In genomic region chr17:41836550-41837196, GRCh38 we compare ENCODE assay signal across 8 cellular contexts. TPM values are rescaled to one million over a fixed set of nuclear protein-coding genes. Genes with fewer than 3 reads are reported as not detected.
A peak's percentile ranks its signal among the peaks of the same experiment; 100 is the strongest.
DNase-seq lines count a peak whose midpoint lies in the region; ATAC-seq, FAIRE-seq and TF ChIP-seq lines count a peak whose summit lies in the region.

No MANE protein-coding gene starts in this region.

- TF ChIP-seq POLR2A in H54 (IDR thresholded peaks at IDR 0.05; ENCODE audit: low read depth, low read length), result no peak

- no peaks in the 10 kb centered on the region for H3K9me3 Mint-ChIP-seq in IgD-negative memory B cell
- no peaks in the 10 kb centered on the region for H3K9me3 Mint-ChIP-seq in chondrocyte (ENCODE audit: low read depth)
- no peaks in the 10 kb centered on the region for H3K9me3 Mint-ChIP-seq in naive thymus-derived CD4-positive, alpha-beta T cell

- no peaks in the 10 kb centered on the region for H3K36me3 ChIP-seq in naive thymus-derived CD4-positive, alpha-beta T cell (ENCODE audit: control insufficient read depth in 2 of 3, insufficient read depth in 3 of 3, low read length in 3 of 3)

- POLR2A ChIA-PET in AG04449 (lab: Yijun Ruan, JAX), result interaction anchor here (0.6 to 0.7 kb wide), 2 partner anchors 28 to 94 kb away, joined by 3 read pairs; partner anchors contain the start of genes KLHL11 and ODAD4
- POLR2A ChIA-PET in naive thymus-derived CD4-positive, alpha-beta T cell (lab: Charles Lee), result interaction anchor here (0.6 to 3.7 kb wide), 5 partner anchors 18 to 1187 kb away, joined by 3 to 17 read pairs (median 4); partner anchors contain the start of gene KLHL11

- H3K36me3 Mint-ChIP-seq in IgD-negative memory B cell (peaks cover 3% of the 10 kb centered on the region), chondrocyte (ENCODE audit: low read depth) (no peaks in the 10 kb centered on the region)
- peaks cover 0 to 9% (median 0%) of the 10 kb centered on the region in 5 donors for H3K36me3 Mint-ChIP-seq in naive thymus-derived CD4-positive, alpha-beta T cell

- no peaks in the 10 kb centered on the region for H3K27me3 ChIP-seq in naive thymus-derived CD4-positive, alpha-beta T cell (ENCODE audit: control insufficient read depth in 2 of 2, insufficient read depth in 2 of 2, low read length in 2 of 2)

- H3K4me1 Mint-ChIP-seq in IgD-negative memory B cell, result peaks cover 5 to 13% (median 12%) of the 10 kb centered on the region in 3 donors
- peaks cover 17% of the 10 kb centered on the region for H3K4me1 Mint-ChIP-seq in chondrocyte (ENCODE audit: low read depth)
- peaks cover 10 to 21% (median 16%) of the 10 kb centered on the region in 7 donors for H3K4me1 Mint-ChIP-seq in naive thymus-derived CD4-positive, alpha-beta T cell

- no peaks in the 10 kb centered on the region for H3K9me3 ChIP-seq in naive thymus-derived CD4-positive, alpha-beta T cell (ENCODE audit: control insufficient read depth in 2 of 3, low read length in 3 of 3)

- no peak for ATAC-seq in naive thymus-derived CD4-positive, alpha-beta T cell
- ATAC-seq in GM18511 (IDR thresholded peaks at IDR 0.05; ENCODE audit: unreplicated experiment) (no peak), HG02852 (IDR thresholded peaks at IDR 0.05; ENCODE audit: unreplicated experiment) (no peak)

- DNase-seq in AG04449 (ENCODE audit: low read depth, low spot score), result no peak
- peak; percentile 35 for DNase-seq in chondrocyte (ENCODE audit: low spot score)
- peak in 1 of 9 donors; percentile 3 for DNase-seq in naive thymus-derived CD4-positive, alpha-beta T cell
- no peak for DNase-seq in H54 (ENCODE audit: insufficient read length, low spot score)
- DNase-seq in COR-L47 (lab: John Stamatoyannopoulos, UW), result no peak

- CTCF ChIA-PET in AG04449 (lab: Yijun Ruan, JAX), result no interaction called here
- CTCF ChIA-PET in naive thymus-derived CD4-positive, alpha-beta T cell (lab: Charles Lee), result no interaction called here

- H3K27me3 Mint-ChIP-seq in IgD-negative memory B cell (no peaks in the 10 kb centered on the region), chondrocyte (ENCODE audit: low read depth) (no peaks in the 10 kb centered on the region)
- peaks cover 0 to 4% (median 0%) of the 10 kb centered on the region in 5 donors for H3K27me3 Mint-ChIP-seq in naive thymus-derived CD4-positive, alpha-beta T cell

- peak overlapping the region; percentile 80 for H3K4me3 ChIP-seq in AG04449 (ENCODE audit: low read depth, low read length)
- peak overlapping the region; percentile 62 for H3K4me3 ChIP-seq in naive thymus-derived CD4-positive, alpha-beta T cell (ENCODE audit: low read length)

- H3K4me1 ChIP-seq in naive thymus-derived CD4-positive, alpha-beta T cell (ENCODE audit: control insufficient read depth in 2 of 2, insufficient read depth in 2 of 2, low read length in 2 of 2), result peaks cover 9 to 14% of the 10 kb centered on the region in 2 donors

- TF ChIP-seq CTCF in AG04449 (IDR thresholded peaks at IDR 0.05; ENCODE audit: insufficient read depth, low read length, missing control alignments), result no peak
- no peak for TF ChIP-seq CTCF in chondrocyte (IDR thresholded peaks at IDR 0.05)

- H3K4me3 Mint-ChIP-seq in IgD-negative memory B cell (peak overlapping the region; percentile 80 to 95 (median 89)), chondrocyte (ENCODE audit: unreplicated experiment) (peak overlapping the region; percentile 72)
- peak overlapping the region; percentile 77 to 92 (median 86) for H3K4me3 Mint-ChIP-seq in naive thymus-derived CD4-positive, alpha-beta T cell

- peak overlapping the region; percentile 81 for H3K27ac ChIP-seq in naive thymus-derived CD4-positive, alpha-beta T cell (ENCODE audit: low read depth, low read length)

- intact Hi-C loops in naive thymus-derived CD4-positive, alpha-beta T cell (cut with micrococcal nuclease), result loop anchor here (1.0 kb wide), 2 partner anchors 25 to 29 kb away; partner anchors contain the start of genes KLHL11 (in 2 of the 2) and P3H4 (in 1 of the 2)

- peak overlapping the region in 1 of 3 donors; percentile 32 for H3K27ac Mint-ChIP-seq in IgD-negative memory B cell
- no peak overlapping the region for H3K27ac Mint-ChIP-seq in chondrocyte (ENCODE audit: unreplicated experiment)
- peak overlapping the region; percentile 67 to 92 (median 83) for H3K27ac Mint-ChIP-seq in naive thymus-derived CD4-positive, alpha-beta T cell

- no peak for FAIRE-seq in H54 (lab: Jason Lieb, UNC)

RNA-seq across cellular contexts. Expression of gene NT5C3B, which starts 0.6 kb away (rescaled TPM):
- polyA plus RNA-seq in IgD-negative memory B cell, result 50.1 TPM
- 39.8 to 52.4 TPM (median 47.8 TPM) in 3 replicates for total RNA-seq in chondrocyte
- 10 to 100 TPM; 26.8 to 41.7 (median 37.2) TPM for total RNA-seq in naive thymus-derived CD4-positive, alpha-beta T cell
- 10 to 100 TPM; 41.9 to 66.7 TPM for polyA plus RNA-seq in naive thymus-derived CD4-positive, alpha-beta T cell

RNA-seq across cellular contexts. Expression of gene KLHL10, which starts 1.0 kb away (rescaled TPM):
- polyA plus RNA-seq in IgD-negative memory B cell, result 0.16 TPM
- total RNA-seq in chondrocyte, result 0.67 TPM in 1 of 3 replicates, not detected in the others
- not detected for total RNA-seq in naive thymus-derived CD4-positive, alpha-beta T cell
- polyA plus RNA-seq in naive thymus-derived CD4-positive, alpha-beta T cell, result not detected

RNA-seq across cellular contexts. Expression of gene FKBP10, which starts 23.9 kb away (rescaled TPM):
- not detected for polyA plus RNA-seq in IgD-negative memory B cell
- 557 to 584 TPM (median 567 TPM) in 3 replicates for total RNA-seq in chondrocyte
- under 1 TPM in 2 of 5 experiments, not detected in 3; 0.34 to 0.76 TPM for total RNA-seq in naive thymus-derived CD4-positive, alpha-beta T cell
- not detected for polyA plus RNA-seq in naive thymus-derived CD4-positive, alpha-beta T cell

RNA-seq across cellular contexts. Expression of gene P3H4, which starts 24.9 kb away (rescaled TPM):
- 1.5 TPM for polyA plus RNA-seq in IgD-negative memory B cell
- 83.8 to 109 TPM (median 84.8 TPM) in 3 replicates for total RNA-seq in chondrocyte
- 1 to 10 TPM; 3.6 to 7.0 (median 5.3) TPM for total RNA-seq in naive thymus-derived CD4-positive, alpha-beta T cell
- polyA plus RNA-seq in naive thymus-derived CD4-positive, alpha-beta T cell, result 1 to 10 TPM; 3.5 to 6.5 TPM

RNA-seq across cellular contexts. Expression of gene KLHL11, which starts 28.6 kb away (rescaled TPM):
- polyA plus RNA-seq in IgD-negative memory B cell, result 6.5 TPM
- 12.9 to 15.3 TPM (median 14.6 TPM) in 3 replicates for total RNA-seq in chondrocyte
- 10 to 100 TPM; 15.2 to 25.9 (median 18.9) TPM for total RNA-seq in naive thymus-derived CD4-positive, alpha-beta T cell
- polyA plus RNA-seq in naive thymus-derived CD4-positive, alpha-beta T cell, result 1 to 10 TPM; 6.7 to 7.0 TPM

Comparison
In these comparisons a context has a peak if more than half of its experiments do, and no peak if none do; other contexts are left out.
1. RNA of gene FKBP10, which starts 23.9 kb away (total RNA-seq): 557 to 584 TPM in chondrocyte; 0.34 to 0.76 TPM in naive thymus-derived CD4-positive, alpha-beta T cell; every median in the first group is over 100 times any median in the second.
2. Peak in every context shown above with its lines, with median percentiles within 50 percentile points of each other: H3K4me3 Mint-ChIP-seq.